1 cellular context compared by ENCODE assay signal in the genomic region with DNA sequence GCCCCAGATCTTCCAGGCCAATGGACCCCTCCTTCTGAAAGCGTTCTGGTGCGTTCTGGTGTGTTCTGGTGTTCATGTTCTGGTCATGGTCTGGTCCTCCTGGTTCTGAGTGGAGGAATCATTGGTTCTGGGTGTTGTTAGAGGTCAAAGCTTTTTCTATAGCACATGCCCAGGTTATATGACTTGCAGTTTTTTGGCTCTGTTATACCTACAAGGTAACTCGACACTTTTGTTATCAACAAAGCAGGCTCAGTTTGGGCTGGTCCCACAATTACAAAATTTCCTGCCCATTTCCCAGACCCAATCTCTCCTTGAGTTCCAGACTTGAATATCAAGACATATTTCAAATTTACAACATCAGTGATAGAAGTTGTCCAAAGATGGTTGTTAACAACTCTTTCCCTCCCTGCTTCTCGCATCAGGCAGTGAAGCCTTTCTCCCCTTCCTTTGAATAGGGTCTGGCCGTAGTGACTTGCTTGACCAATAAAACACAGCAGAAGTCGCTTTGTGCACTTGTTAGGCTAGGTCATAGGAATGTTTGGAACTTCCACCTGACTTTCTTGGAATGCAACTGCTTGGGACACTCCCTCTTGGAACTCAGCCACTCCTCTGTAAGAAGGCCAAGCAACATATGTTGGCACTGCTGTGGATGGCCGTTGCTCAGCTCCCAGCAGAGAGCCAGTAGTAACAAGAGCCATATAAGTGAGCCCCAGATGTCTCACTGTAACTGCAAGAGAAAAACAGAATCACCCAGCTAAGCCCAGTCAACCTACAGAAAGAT.
TF ChIP-seq lines count a peak whose summit lies in the region.

No MANE protein-coding gene starts in this region.

TF ChIP-seq in H1, 55 proteins besides CTCF, POLR2A, EP300 and RAD21:
- TF ChIP-seq TEAD4 (IDR thresholded peaks at IDR 0.05; ENCODE audit: low read depth, low read length) (peak; percentile 79), CTBP2 (IDR thresholded peaks at IDR 0.05; ENCODE audit: borderline replicate concordance, insufficient read depth, insufficient read length, low read length) (no peak), CHD7 (IDR thresholded peaks at IDR 0.05; ENCODE audit: insufficient replicate concordance, low read length) (no peak)
